Comparison of ENCODE assay signal across 1 cellular context in genomic region chr6:33787336-33787953, GRCh38.
TF ChIP-seq lines count a peak whose summit lies in the region.

No MANE protein-coding gene starts in this region.

TF ChIP-seq in H1, 55 proteins besides CTCF, POLR2A, EP300 and RAD21 (continued from another document):
- TF ChIP-seq, protein P1, sequence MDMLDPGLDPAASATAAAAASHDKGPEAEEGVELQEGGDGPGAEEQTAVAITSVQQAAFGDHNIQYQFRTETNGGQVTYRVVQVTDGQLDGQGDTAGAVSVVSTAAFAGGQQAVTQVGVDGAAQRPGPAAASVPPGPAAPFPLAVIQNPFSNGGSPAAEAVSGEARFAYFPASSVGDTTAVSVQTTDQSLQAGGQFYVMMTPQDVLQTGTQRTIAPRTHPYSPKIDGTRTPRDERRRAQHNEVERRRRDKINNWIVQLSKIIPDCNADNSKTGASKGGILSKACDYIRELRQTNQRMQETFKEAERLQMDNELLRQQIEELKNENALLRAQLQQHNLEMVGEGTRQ (IDR thresholded peaks at IDR 0.05; ENCODE audit: low read length), result no peak
- no peak for TF ChIP-seq POLR2AphosphoS5 (IDR thresholded peaks at IDR 0.05; ENCODE audit: low read depth, low read length)
- TF ChIP-seq KDM4A (IDR thresholded peaks at IDR 0.05; ENCODE audit: low read depth, low read length, severe bottlenecking), result no peak
- TF ChIP-seq SP2 (IDR thresholded peaks at IDR 0.05; ENCODE audit: low read length), result no peak
- no peak for TF ChIP-seq TAF1 (IDR thresholded peaks at IDR 0.05; ENCODE audit: low read depth, low read length)
- TF ChIP-seq RBBP5 (IDR thresholded peaks at IDR 0.05; ENCODE audit: borderline replicate concordance, low read depth, low read length), result no peak
- TF ChIP-seq SP1 (IDR thresholded peaks at IDR 0.05; ENCODE audit: low read depth, low read length), result no peak
- no peak for TF ChIP-seq TEAD4 (IDR thresholded peaks at IDR 0.05; ENCODE audit: low read depth, low read length)
- TF ChIP-seq TBP (IDR thresholded peaks at IDR 0.05; ENCODE audit: low read depth, low read length), result no peak
- no peak for TF ChIP-seq HDAC2 (IDR thresholded peaks at IDR 0.05; ENCODE audit: borderline replicate concordance in 1 of 2, low read depth in 2 of 2, low read length in 2 of 2)
- no peak for TF ChIP-seq ASH2L (IDR thresholded peaks at IDR 0.05; ENCODE audit: low read length)
- no peak for TF ChIP-seq EGR1 (IDR thresholded peaks at IDR 0.05; ENCODE audit: borderline replicate concordance, low read depth, low read length)
